7 cellular contexts compared by ENCODE assay signal in genomic region chr18:71012789-71013188, GRCh38.
"Had no signal": no experiment of that assay in that cellular context is flagged by ENCODE, and none has a peak within 500 bp of the region (broad histone marks: within the 10 kb centered on the region; RNA-seq: fewer than 3 reads in every experiment).

No MANE protein-coding gene starts in this region.

- H3K4me1 Mint-ChIP-seq: IgD-negative memory B cell had no signal

- H3K27ac ChIP-seq: HL-60 had no signal

- H3K27ac Mint-ChIP-seq: IgD-negative memory B cell had no signal

- H3K27me3 Mint-ChIP-seq: IgD-negative memory B cell had no signal

- FAIRE-seq: HepG2, HTR-8/SVneo, K562 had no signal

- DNase-seq: IMR-90, KBM-7 had no signal

- H3K36me3 Mint-ChIP-seq: IgD-negative memory B cell had no signal

- ATAC-seq: HepG2, K562 had no signal

- H3K4me3 ChIP-seq: K562 had no signal

- H3K4me3 Mint-ChIP-seq: IgD-negative memory B cell had no signal
